In the genomic region with DNA sequence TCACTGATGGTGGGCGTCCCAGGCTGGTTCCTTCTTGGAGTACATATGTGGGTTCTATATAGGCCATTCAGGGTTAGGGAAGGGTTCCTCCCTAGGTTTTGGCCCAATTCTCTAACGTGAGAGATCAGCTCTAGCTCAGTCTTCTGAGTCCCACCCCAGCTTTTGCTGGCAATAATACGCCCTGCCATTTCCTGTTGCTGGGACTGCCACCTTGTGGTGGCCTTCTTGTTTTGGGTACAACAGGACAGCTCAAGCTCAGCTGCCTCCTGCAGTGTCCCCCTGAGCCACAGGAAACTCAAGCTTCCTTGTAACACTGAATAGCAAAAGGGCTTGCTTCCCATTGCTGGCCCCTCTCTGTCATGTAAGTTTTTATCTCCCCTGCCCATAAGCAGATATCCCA, we compare ENCODE assay signal across 2 cellular contexts.
TF ChIP-seq lines count a peak whose summit lies in the region.

No MANE protein-coding gene starts in this region.

TF ChIP-seq in K562, 482 proteins besides CTCF, POLR2A, EP300 and RAD21 (continued from another document):
- TF ChIP-seq, protein P1, sequence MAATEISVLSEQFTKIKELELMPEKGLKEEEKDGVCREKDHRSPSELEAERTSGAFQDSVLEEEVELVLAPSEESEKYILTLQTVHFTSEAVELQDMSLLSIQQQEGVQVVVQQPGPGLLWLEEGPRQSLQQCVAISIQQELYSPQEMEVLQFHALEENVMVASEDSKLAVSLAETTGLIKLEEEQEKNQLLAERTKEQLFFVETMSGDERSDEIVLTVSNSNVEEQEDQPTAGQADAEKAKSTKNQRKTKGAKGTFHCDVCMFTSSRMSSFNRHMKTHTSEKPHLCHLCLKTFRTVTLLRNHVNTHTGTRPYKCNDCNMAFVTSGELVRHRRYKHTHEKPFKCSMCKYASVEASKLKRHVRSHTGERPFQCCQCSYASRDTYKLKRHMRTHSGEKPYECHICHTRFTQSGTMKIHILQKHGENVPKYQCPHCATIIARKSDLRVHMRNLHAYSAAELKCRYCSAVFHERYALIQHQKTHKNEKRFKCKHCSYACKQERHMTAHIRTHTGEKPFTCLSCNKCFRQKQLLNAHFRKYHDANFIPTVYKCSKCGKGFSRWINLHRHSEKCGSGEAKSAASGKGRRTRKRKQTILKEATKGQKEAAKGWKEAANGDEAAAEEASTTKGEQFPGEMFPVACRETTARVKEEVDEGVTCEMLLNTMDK (IDR thresholded peaks at IDR 0.05; ENCODE audit: borderline replicate concordance, insufficient read depth, low read depth, low read length, poor library complexity, severe bottlenecking), result peak; percentile 43
- 0 out of 2 replicates have a peak, but pooled peaks have one; percentile 30 for TF ChIP-seq ETV1 (tag; conservative IDR thresholded peaks at IDR 0.05; ENCODE audit: low read depth)
- TF ChIP-seq SMC3 (conservative IDR thresholded peaks at IDR 0.05; ENCODE audit: insufficient read depth, low read depth, low read length), result peak; percentile 54; the same call in 1 of the 2 replicates
- peak; percentile 23; the same call in 1 of the 2 replicates for TF ChIP-seq STAG1 (CRISPR knock-in tag; IDR thresholded peaks at IDR 0.05; ENCODE audit: borderline replicate concordance)

TF ChIP-seq in liver, 16 proteins besides CTCF, POLR2A, EP300 and RAD21 (continued from another document):
- TF ChIP-seq, protein P2, sequence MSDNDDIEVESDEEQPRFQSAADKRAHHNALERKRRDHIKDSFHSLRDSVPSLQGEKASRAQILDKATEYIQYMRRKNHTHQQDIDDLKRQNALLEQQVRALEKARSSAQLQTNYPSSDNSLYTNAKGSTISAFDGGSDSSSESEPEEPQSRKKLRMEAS (IDR thresholded peaks at IDR 0.05), result no peak
- TF ChIP-seq HNF4A (conservative IDR thresholded peaks at IDR 0.05), result no peak
- no peak for TF ChIP-seq GABPA (IDR thresholded peaks at IDR 0.05 in 1 of 2, conservative IDR thresholded peaks at IDR 0.05 in 1 of 2)
- TF ChIP-seq, protein P3, sequence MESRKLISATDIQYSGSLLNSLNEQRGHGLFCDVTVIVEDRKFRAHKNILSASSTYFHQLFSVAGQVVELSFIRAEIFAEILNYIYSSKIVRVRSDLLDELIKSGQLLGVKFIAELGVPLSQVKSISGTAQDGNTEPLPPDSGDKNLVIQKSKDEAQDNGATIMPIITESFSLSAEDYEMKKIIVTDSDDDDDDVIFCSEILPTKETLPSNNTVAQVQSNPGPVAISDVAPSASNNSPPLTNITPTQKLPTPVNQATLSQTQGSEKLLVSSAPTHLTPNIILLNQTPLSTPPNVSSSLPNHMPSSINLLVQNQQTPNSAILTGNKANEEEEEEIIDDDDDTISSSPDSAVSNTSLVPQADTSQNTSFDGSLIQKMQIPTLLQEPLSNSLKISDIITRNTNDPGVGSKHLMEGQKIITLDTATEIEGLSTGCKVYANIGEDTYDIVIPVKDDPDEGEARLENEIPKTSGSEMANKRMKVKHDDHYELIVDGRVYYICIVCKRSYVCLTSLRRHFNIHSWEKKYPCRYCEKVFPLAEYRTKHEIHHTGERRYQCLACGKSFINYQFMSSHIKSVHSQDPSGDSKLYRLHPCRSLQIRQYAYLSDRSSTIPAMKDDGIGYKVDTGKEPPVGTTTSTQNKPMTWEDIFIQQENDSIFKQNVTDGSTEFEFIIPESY (IDR thresholded peaks at IDR 0.05), result no peak
- no peak for TF ChIP-seq SP1 (IDR thresholded peaks at IDR 0.05)
- TF ChIP-seq, protein P4, sequence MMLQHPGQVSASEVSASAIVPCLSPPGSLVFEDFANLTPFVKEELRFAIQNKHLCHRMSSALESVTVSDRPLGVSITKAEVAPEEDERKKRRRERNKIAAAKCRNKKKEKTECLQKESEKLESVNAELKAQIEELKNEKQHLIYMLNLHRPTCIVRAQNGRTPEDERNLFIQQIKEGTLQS (IDR thresholded peaks at IDR 0.05), result no peak
- TF ChIP-seq TAF1 (conservative IDR thresholded peaks at IDR 0.05), result no peak
- no peak for TF ChIP-seq FOXA1 (IDR thresholded peaks at IDR 0.05)
- no peak for TF ChIP-seq RXRA (IDR thresholded peaks at IDR 0.05)
- TF ChIP-seq NR2F2 (IDR thresholded peaks at IDR 0.05), result no peak
- no peak for TF ChIP-seq FOXA2 (IDR thresholded peaks at IDR 0.05)
TF ChIP-seq in liver: peak in this region for 0.
